ENCODE assay signal across 8 cellular contexts in the genomic region with DNA sequence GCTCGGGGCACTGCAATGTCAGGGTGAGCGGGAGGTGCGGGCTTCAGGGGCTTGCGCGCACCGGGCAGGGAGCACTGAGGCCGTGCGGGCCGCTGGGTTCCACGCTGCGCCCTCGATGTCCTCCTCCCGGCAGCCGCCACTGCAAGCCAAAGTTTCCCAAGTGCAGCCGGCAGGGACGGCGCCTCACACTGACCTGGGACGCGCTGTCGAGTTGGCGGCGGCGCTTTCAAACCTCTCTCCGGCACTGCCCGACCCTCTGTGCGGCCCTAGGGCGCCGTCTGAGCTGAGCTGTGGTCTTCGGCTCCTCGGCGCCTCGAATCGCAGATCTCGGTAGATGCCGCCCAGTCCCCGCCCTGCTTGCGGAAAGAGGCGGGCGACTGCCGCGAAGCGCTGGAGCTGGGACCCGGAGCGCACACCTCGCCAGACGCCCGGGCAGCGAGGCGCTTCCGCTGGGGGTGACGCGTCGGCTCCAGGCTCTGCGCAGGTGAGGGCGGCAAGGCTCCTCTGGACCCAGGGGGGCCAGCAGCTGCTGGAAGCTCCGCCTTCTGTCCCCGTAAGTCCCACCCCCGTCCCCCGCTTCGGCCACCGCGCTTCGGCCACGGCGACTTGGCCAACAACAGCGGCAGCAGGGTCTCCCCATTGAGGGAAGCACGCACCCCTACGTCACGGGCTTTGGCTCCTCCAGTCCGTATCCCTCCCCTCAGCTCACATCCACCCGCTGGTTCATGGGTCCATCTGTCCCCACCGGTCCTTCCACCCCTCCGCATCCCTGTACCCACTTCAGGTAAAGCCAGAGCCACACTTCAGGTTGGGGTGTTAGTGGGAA. TPM values are rescaled to one million over a fixed set of nuclear protein-coding genes. Genes with fewer than 3 reads are reported as not detected.
DNase-seq lines count a peak whose midpoint lies in the region; ATAC-seq and TF ChIP-seq lines count a peak whose summit lies in the region.

A gene (minus strand): TSS at position 320 of the 826 bp plus-strand sequence. CDS start 10,261 bp downstream, outside the sequence.

- H3K27me3 Mint-ChIP-seq in activated CD4-positive, alpha-beta memory T cell treated with anti-CD3 and anti-CD28 coated beads for 36 hours, result peaks cover 57% of the 10 kb centered on the region
- H3K27me3 Mint-ChIP-seq in glutamatergic neuron (ENCODE audit: unreplicated experiment), result peaks cover 9% of the 10 kb centered on the region

- CTCF ChIA-PET in activated CD4-positive, alpha-beta memory T cell treated with anti-CD3 and anti-CD28 coated beads for 36 hours (lab: Charles Lee), result interaction anchor here (0.6 kb wide), 1 partner anchor 625 kb away, joined by 4 read pairs; no protein-coding TSS in a partner anchor

- peaks cover 2% of the 10 kb centered on the region for H3K4me1 Mint-ChIP-seq in activated CD4-positive, alpha-beta memory T cell treated with anti-CD3 and anti-CD28 coated beads for 36 hours (ENCODE audit: low read depth)
- H3K4me1 Mint-ChIP-seq in glutamatergic neuron (ENCODE audit: low read depth, unreplicated experiment), result peaks cover 3% of the 10 kb centered on the region

- H3K36me3 Mint-ChIP-seq in activated CD4-positive, alpha-beta memory T cell treated with anti-CD3 and anti-CD28 coated beads for 36 hours, result no peaks in the 10 kb centered on the region
- H3K36me3 Mint-ChIP-seq in glutamatergic neuron (ENCODE audit: unreplicated experiment), result no peaks in the 10 kb centered on the region

- intact Hi-C loops in activated CD4-positive, alpha-beta memory T cell treated with anti-CD3 and anti-CD28 coated beads for 36 hours (cut with micrococcal nuclease), result no loop called here

- DNase-seq in DMS114 treated with DMSO at 0.1 percent for 48 hours (lab: John Stamatoyannopoulos, UW; ENCODE audit: unreplicated experiment) (peak; percentile 20), glutamatergic neuron (peak; percentile 63), putamen (ENCODE audit: low spot score) (peak; percentile 21), HT-29 (ENCODE audit: low spot score) (no peak)
- peak; percentile 58 for DNase-seq in activated CD4-positive, alpha-beta memory T cell treated with anti-CD3 and anti-CD28 coated beads for 36 hours

- POLR2A ChIA-PET in activated CD4-positive, alpha-beta memory T cell treated with anti-CD3 and anti-CD28 coated beads for 36 hours (lab: Charles Lee), result no interaction called here

- H3K4me3 Mint-ChIP-seq in activated CD4-positive, alpha-beta memory T cell treated with anti-CD3 and anti-CD28 coated beads for 36 hours, result no peak within 1 kb of the TSS
- H3K4me3 Mint-ChIP-seq in glutamatergic neuron (ENCODE audit: unreplicated experiment), result peak within 1 kb of the TSS; percentile 88

- TF ChIP-seq CTCF in glutamatergic neuron (IDR thresholded peaks at IDR 0.05; ENCODE audit: partially characterized antibody, unreplicated experiment), result no peak

- H3K9me3 Mint-ChIP-seq in activated CD4-positive, alpha-beta memory T cell treated with anti-CD3 and anti-CD28 coated beads for 36 hours, result no peaks in the 10 kb centered on the region
- H3K9me3 Mint-ChIP-seq in glutamatergic neuron (ENCODE audit: unreplicated experiment), result no peaks in the 10 kb centered on the region

- no peak within 1 kb of the TSS for H3K27ac Mint-ChIP-seq in activated CD4-positive, alpha-beta memory T cell treated with anti-CD3 and anti-CD28 coated beads for 36 hours
- no peak within 1 kb of the TSS for H3K27ac Mint-ChIP-seq in glutamatergic neuron (ENCODE audit: unreplicated experiment)

- ATAC-seq in HG03175 (IDR thresholded peaks at IDR 0.05; ENCODE audit: unreplicated experiment) (peak; percentile 39), GM21619 (IDR thresholded peaks at IDR 0.05; ENCODE audit: unreplicated experiment) (no peak), GM21737 (IDR thresholded peaks at IDR 0.05; ENCODE audit: unreplicated experiment) (no peak)

RNA-seq across cellular contexts. Expression of the gene that starts here (rescaled TPM):
- not detected for total RNA-seq in activated CD4-positive, alpha-beta memory T cell treated with anti-CD3 and anti-CD28 coated beads for 36 hours
- total RNA-seq in glutamatergic neuron (ENCODE audit: unreplicated experiment), result not detected
- not detected in 2 replicates for total RNA-seq in HT-29 (2014; rRNA removed; shearing (Covaris generic))

Comparison
In these comparisons a context has a peak if more than half of its experiments do, and no peak if none do; other contexts are left out.
1. Peak in DNase-seq in activated CD4-positive, alpha-beta memory T cell treated with anti-CD3 and anti-CD28 coated beads for 36 hours; RNA of the gene not detected or under 1 TPM.
2. Peak in DNase-seq in glutamatergic neuron; RNA of the gene not detected or under 1 TPM.